In the genomic region with DNA sequence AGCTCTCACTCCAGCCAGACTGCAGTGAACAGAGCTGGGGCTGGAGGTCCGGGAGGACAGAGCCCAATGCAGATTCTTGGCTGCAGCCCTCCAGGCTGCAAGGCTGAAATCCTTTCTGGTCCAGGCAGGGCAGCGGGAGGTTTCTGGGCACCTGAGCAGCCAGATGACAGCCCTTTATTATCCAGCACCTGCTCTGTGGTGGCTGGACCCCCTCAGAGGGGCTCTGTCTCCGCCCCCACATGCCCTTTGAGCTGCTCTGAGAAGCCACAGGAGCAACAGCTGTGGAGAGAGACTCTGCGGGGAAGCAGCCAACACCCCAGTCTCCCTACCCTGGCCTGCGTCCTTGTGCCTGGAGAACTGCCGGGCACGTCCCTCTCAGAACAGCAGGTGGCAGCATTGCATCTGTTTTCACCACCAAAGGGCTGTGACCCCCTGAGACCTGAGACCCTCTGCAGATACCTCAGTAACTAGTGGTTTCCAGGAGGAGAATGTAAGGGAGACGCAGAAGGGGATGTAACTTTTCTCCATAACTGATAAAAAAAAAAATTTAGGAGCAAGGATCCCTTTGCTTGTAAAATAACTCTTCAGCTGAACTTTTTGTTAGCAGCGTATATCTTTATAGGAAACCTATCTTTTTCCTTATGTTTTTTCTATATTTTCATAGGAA, we compare ENCODE assay signal across 9 cellular contexts. TPM values are rescaled to one million over a fixed set of nuclear protein-coding genes. Genes with fewer than 3 reads are reported as not detected.
DNase-seq lines count a peak whose midpoint lies in the region; ATAC-seq and TF ChIP-seq lines count a peak whose summit lies in the region.
"Had no signal": no experiment of that assay in that cellular context is flagged by ENCODE, and none has a peak within 500 bp of the region (broad histone marks: within the 10 kb centered on the region; RNA-seq: fewer than 3 reads in every experiment).

No MANE protein-coding gene starts in this region.

- no peak overlapping the region for H3K27ac Mint-ChIP-seq in WTC11

- H3K4me1 Mint-ChIP-seq in WTC11: peaks cover 33% of the 10 kb centered on the region

- H3K36me3 Mint-ChIP-seq in WTC11: no peaks in the 10 kb centered on the region

- H3K4me3 ChIP-seq in cardiac fibroblast (replicated peaks in 1 of 2; ENCODE audit: low read depth in 2 of 2, low read length in 2 of 2): no peak overlapping the region

- TF ChIP-seq CTCF in WTC11 (IDR thresholded peaks at IDR 0.05) (peak; percentile 72), cardiac fibroblast (IDR thresholded peaks at IDR 0.05; ENCODE audit: low read depth, low read length) (peak; percentile 91)

- DNase-seq in DMS153 treated with DMSO at 0.1 percent for 48 hours (lab: John Stamatoyannopoulos, UW; ENCODE audit: unreplicated experiment): peak; percentile 10
- no peak for DNase-seq in DMS153 (lab: John Stamatoyannopoulos, UW)
- peak; percentile 4 for DNase-seq in NCI-H2196 treated with DMSO at 0.1 percent for 48 hours (lab: John Stamatoyannopoulos, UW; ENCODE audit: unreplicated experiment)
- DNase-seq in WTC11 (ENCODE audit: low spot score): peak; percentile 90
- DNase-seq in cardiac fibroblast (ENCODE audit: low read depth in 2 of 2): peak; percentile 67 to 72
- peak; percentile 57 for DNase-seq in kidney tubule cell (ENCODE audit: low spot score)
- peak; percentile 63 to 74 for DNase-seq in stimulated activated CD4-positive, alpha-beta T cell treated with anti-CD3 and anti-CD28 coated beads, Interleukin-2, amount 100 ng/mL, for 48 hours

- no peak overlapping the region for H3K4me3 Mint-ChIP-seq in WTC11

- CTCF ChIA-PET in WTC11 (lab: Charles Lee): interaction anchor here (0.6 to 6.7 kb wide), 5 partner anchors 31 to 136 kb away, joined by 3 to 134 read pairs (median 3); a partner anchor contains a TSS

- peaks cover 11% of the 10 kb centered on the region for H3K27me3 Mint-ChIP-seq in WTC11 (ENCODE audit: low read depth)

- POLR2A ChIA-PET in WTC11 (lab: Charles Lee): interaction anchor here (0.6 kb wide), 1 partner anchor 358 kb away, joined by 7 read pairs; no protein-coding TSS in a partner anchor

- H3K9me3 Mint-ChIP-seq in WTC11: no peaks in the 10 kb centered on the region

- peak; percentile 44 for ATAC-seq in WTC11
- no peak for ATAC-seq in HG03432 (IDR thresholded peaks at IDR 0.05; ENCODE audit: unreplicated experiment)

TF ChIP-seq in WTC11, 78 proteins besides CTCF, POLR2A, EP300 and RAD21:
- TF ChIP-seq SOX15 (CRISPR knock-in tag; IDR thresholded peaks at IDR 0.05) (no peak), CREM (CRISPR knock-in tag; IDR thresholded peaks at IDR 0.05) (no peak), ZNF121 (CRISPR knock-in tag; IDR thresholded peaks at IDR 0.05) (peak; percentile 54; the same call in 1 of the 2 replicates), GABPB1 (CRISPR knock-in tag; IDR thresholded peaks at IDR 0.05) (peak; percentile 35; the same call in 1 of the 2 replicates), ZNF317 (CRISPR knock-in tag; IDR thresholded peaks at IDR 0.05; ENCODE audit: borderline replicate concordance, low read depth) (no peak)
- TF ChIP-seq, protein P1, sequence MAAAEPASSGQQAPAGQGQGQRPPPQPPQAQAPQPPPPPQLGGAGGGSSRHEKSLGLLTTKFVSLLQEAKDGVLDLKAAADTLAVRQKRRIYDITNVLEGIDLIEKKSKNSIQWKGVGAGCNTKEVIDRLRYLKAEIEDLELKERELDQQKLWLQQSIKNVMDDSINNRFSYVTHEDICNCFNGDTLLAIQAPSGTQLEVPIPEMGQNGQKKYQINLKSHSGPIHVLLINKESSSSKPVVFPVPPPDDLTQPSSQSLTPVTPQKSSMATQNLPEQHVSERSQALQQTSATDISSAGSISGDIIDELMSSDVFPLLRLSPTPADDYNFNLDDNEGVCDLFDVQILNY (CRISPR knock-in tag; IDR thresholded peaks at IDR 0.05): no peak
- TF ChIP-seq, protein P2, sequence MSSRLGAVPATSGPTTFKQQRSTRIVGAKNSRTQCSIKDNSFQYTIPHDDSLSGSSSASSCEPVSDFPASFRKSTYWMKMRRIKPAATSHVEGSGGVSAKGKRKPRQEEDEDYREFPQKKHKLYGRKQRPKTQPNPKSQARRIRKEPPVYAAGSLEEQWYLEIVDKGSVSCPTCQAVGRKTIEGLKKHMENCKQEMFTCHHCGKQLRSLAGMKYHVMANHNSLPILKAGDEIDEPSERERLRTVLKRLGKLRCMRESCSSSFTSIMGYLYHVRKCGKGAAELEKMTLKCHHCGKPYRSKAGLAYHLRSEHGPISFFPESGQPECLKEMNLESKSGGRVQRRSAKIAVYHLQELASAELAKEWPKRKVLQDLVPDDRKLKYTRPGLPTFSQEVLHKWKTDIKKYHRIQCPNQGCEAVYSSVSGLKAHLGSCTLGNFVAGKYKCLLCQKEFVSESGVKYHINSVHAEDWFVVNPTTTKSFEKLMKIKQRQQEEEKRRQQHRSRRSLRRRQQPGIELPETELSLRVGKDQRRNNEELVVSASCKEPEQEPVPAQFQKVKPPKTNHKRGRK (CRISPR knock-in tag; IDR thresholded peaks at IDR 0.05; ENCODE audit: borderline replicate concordance): no peak

RNA-seq across cellular contexts. Expression of a gene that starts 3.7 kb away (rescaled TPM):
- total RNA-seq in WTC11 (2021): 52.5 to 54.2 TPM (median 53.9 TPM) in 3 replicates

RNA-seq across cellular contexts. Expression of a gene that starts 32.5 kb away (rescaled TPM):
- 1.2 to 2.1 TPM (median 1.9 TPM) in 3 replicates for total RNA-seq in WTC11 (2021)
- total RNA-seq: mononuclear cell had no signal

RNA-seq across cellular contexts. Expression of a gene that starts 44.1 kb away (rescaled TPM):
- total RNA-seq in WTC11 (2021): 312 to 350 TPM (median 316 TPM) in 3 replicates

RNA-seq across cellular contexts. Expression of a gene that starts 54.3 kb away (rescaled TPM):
- 111 to 140 TPM (median 114 TPM) in 3 replicates for total RNA-seq in WTC11 (2021)

RNA-seq across cellular contexts. Expression of a gene that starts 57.0 kb away (rescaled TPM):
- 31.9 to 37.3 TPM (median 36.1 TPM) in 3 replicates for total RNA-seq in WTC11 (2021)
